ENCODE assay signal across 21 cellular contexts in genomic region chr5:138989720-138990119, GRCh38.
DNase-seq lines count a peak whose midpoint lies in the region; FAIRE-seq and TF ChIP-seq lines count a peak whose summit lies in the region.
"Had no signal": no experiment of that assay in that cellular context is flagged by ENCODE, and none has a peak within 500 bp of the region (broad histone marks: within the 10 kb centered on the region; RNA-seq: fewer than 3 reads in every experiment).

No MANE protein-coding gene starts in this region.

- peak; percentile 32 for DNase-seq in AG08396 (ENCODE audit: low spot score)
- DNase-seq in M059J (ENCODE audit: low read depth): peak; percentile 55
- DNase-seq in brain microvascular endothelial cell: peak; percentile 50
- peak; percentile 51 for DNase-seq in glomerular visceral epithelial cell (ENCODE audit: extremely low spot score)
- no peak for DNase-seq in frontal cortex (ENCODE audit: low spot score in 2 of 2)
- no peak for DNase-seq in stimulated activated CD8-positive, alpha-beta memory T cell treated with anti-CD3 and anti-CD28 coated beads, Interleukin-4, amount 100 ng/mL, for 48 hours
- DNase-seq in NK-92 (lab: John Stamatoyannopoulos, UW; ENCODE audit: unreplicated experiment): no peak
- DNase-seq in GM19239 (ENCODE audit: insufficient read length, low spot score): no peak
- DNase-seq: activated CD4-positive, alpha-beta T cell treated with anti-CD3 and anti-CD28 coated beads for 4 hours; activated CD8-positive, alpha-beta memory T cell treated with anti-CD3 and anti-CD28 coated beads, Interleukin-2, amount 50 U/mL, for 4 hours; activated naive CD4-positive, alpha-beta T cell treated with Interleukin-2 at 50 U/mL for 16 hours; body of pancreas; CD8-positive, alpha-beta T cell; DMS79; left colon; MM.1S; mucosa of descending colon; NCI-H1930; NCI-H446 treated with DMSO at 0.1 percent for 48 hours; SIG-M5 had no signal

- no peak for FAIRE-seq in frontal cortex (lab: Jason Lieb, UNC)
- no peak for FAIRE-seq in GM19239 (lab: Jason Lieb, UNC)
- FAIRE-seq: A549 had no signal

- in situ Hi-C loops in brain microvascular endothelial cell (cut with HindIII; ENCODE audit: low pct_ligation_motif_present, low sequenced_read_pairs): no loop called here

- H3K27me3 ChIP-seq in brain microvascular endothelial cell (replicated peaks): no peaks in the 10 kb centered on the region
- H3K27me3 ChIP-seq: body of pancreas had no signal

- H3K36me3 ChIP-seq in brain microvascular endothelial cell (replicated peaks): no peaks in the 10 kb centered on the region

- no peak overlapping the region for H3K27ac ChIP-seq in brain microvascular endothelial cell
- H3K27ac ChIP-seq: A549, body of pancreas had no signal

- no peak for TF ChIP-seq CTCF in brain microvascular endothelial cell (IDR thresholded peaks at IDR 0.05; ENCODE audit: low read depth, low read length, missing control alignments)

- H3K4me3 ChIP-seq in brain microvascular endothelial cell (ENCODE audit: low read depth, low read length): no peak overlapping the region
- H3K4me3 ChIP-seq: A549, body of pancreas, mucosa of descending colon had no signal

Comparison
In these comparisons a context has a peak if more than half of its experiments do, and no peak if none do; other contexts are left out.
1. DNase-seq: peak in AG08396 (single experiment), M059J (single experiment), brain microvascular endothelial cell (single experiment) and glomerular visceral epithelial cell (single experiment); none in frontal cortex (0 of 2), stimulated activated CD8-positive, alpha-beta memory T cell treated with anti-CD3 and anti-CD28 coated beads, Interleukin-4, amount 100 ng/mL, for 48 hours (single experiment), NK-92 (single experiment) and GM19239 (single experiment).